10 cellular contexts compared by ENCODE assay signal in genomic region chr3:148790841-148791240, GRCh38. TPM values are rescaled to one million over a fixed set of nuclear protein-coding genes. Genes with fewer than 3 reads are reported as not detected.
DNase-seq lines count a peak whose midpoint lies in the region; ATAC-seq and TF ChIP-seq lines count a peak whose summit lies in the region.
"Had no signal": no experiment of that assay in that cellular context is flagged by ENCODE, and none has a peak within 500 bp of the region (broad histone marks: within the 10 kb centered on the region; RNA-seq: fewer than 3 reads in every experiment).

No MANE protein-coding gene starts in this region.

- H3K9me3 ChIP-seq in psoas muscle: no peaks in the 10 kb centered on the region

- TF ChIP-seq CTCF in psoas muscle (IDR thresholded peaks at IDR 0.05): no peak
- TF ChIP-seq CTCF in foreskin fibroblast (IDR thresholded peaks at IDR 0.05; ENCODE audit: low read depth, low read length): no peak

- no peaks in the 10 kb centered on the region for H3K4me1 ChIP-seq in psoas muscle
- H3K4me1 ChIP-seq: parathyroid adenoma had no signal

- H3K27me3 ChIP-seq in psoas muscle (ENCODE audit: insufficient read depth in 3 of 3, low read length in 2 of 3): no peaks in the 10 kb centered on the region

- peak; percentile 70 to 75 for ATAC-seq in left cardiac atrium
- ATAC-seq in psoas muscle: peak in 3 of 4 donors; percentile 39 to 75 (median 51)
- ATAC-seq in GM19395 (IDR thresholded peaks at IDR 0.05; ENCODE audit: unreplicated experiment): no peak
- ATAC-seq in GM18505 (IDR thresholded peaks at IDR 0.05; ENCODE audit: unreplicated experiment): no peak

- peak overlapping the region; percentile 55 for H3K27ac ChIP-seq in psoas muscle
- H3K27ac ChIP-seq: parathyroid adenoma had no signal

- H3K36me3 ChIP-seq in psoas muscle (ENCODE audit: insufficient read depth in 1 of 2, low read depth in 1 of 2): no peaks in the 10 kb centered on the region

- 11 to 18% (median 15%) methylated on average over 1 of the region's 1 CpG for WGBS in psoas muscle, 3 donors

- DNase-seq in COLO829 (ENCODE audit: low spot score) (peak; percentile 58), astrocyte of the hippocampus (ENCODE audit: low read depth, low spot score) (peak; percentile 79), left cardiac atrium (no peak), psoas muscle (peak in 1 of 2 donors; percentile 15), foreskin fibroblast (no peak), NOMO-1 treated with dmso at 0.1 percent for 144 hours (lab: John Stamatoyannopoulos, UW; ENCODE audit: unreplicated experiment) (no peak)
- DNase-seq: activated B cell treated with CpG ODN at 0.5 μM for 24 hours had no signal

- intact Hi-C loops in left cardiac atrium (cut with DNase I) (no loop called here), psoas muscle (cut with DNase I) (no loop called here)

- TF ChIP-seq POLR2A in GM18505 (IDR thresholded peaks at IDR 0.05; ENCODE audit: borderline replicate concordance, extremely low read depth, insufficient read depth, insufficient read length): no peak

- H3K4me3 ChIP-seq in psoas muscle (no peak overlapping the region), foreskin fibroblast (ENCODE audit: low read depth in 1 of 2, low read length in 2 of 2) (no peak overlapping the region)

RNA-seq across cellular contexts. Expression of gene CPB1, which starts 36.8 kb away (rescaled TPM):
- total RNA-seq in left cardiac atrium: under 1 TPM in 1 of 2 donors, not detected in 1; 0.41 TPM
- total RNA-seq in psoas muscle: 1 to 10 TPM in 2 of 4 donors, under 1 TPM in 1, not detected in 1; 0.88 to 6.2 (median 2.3) TPM
- polyA plus RNA-seq in psoas muscle: 1 to 10 TPM in 2 of 3 donors, under 1 TPM in 1; 0.59 to 2.0 (median 1.3) TPM
- total RNA-seq: activated B cell treated with CpG ODN at 0.5 μM for 24 hours had no signal

Comparison
In these comparisons a context has a peak if more than half of its experiments do, and no peak if none do; other contexts are left out.
1. DNase-seq: peak in COLO829 (single experiment) and astrocyte of the hippocampus (single experiment); none in left cardiac atrium (single experiment), foreskin fibroblast (0 of 2) and NOMO-1 treated with dmso at 0.1 percent for 144 hours (single experiment).
2. ATAC-seq: peak in left cardiac atrium (2 of 2) and psoas muscle (3 of 4); none in GM19395 (single experiment) and GM18505 (single experiment).